8 cellular contexts compared by ENCODE assay signal in genomic region chr2:209423562-209424541, GRCh38. TPM values are rescaled to one million over a fixed set of nuclear protein-coding genes. Genes with fewer than 3 reads are reported as not detected.
DNase-seq lines count a peak whose midpoint lies in the region; ATAC-seq and TF ChIP-seq lines count a peak whose summit lies in the region.

TSS of gene MAP2 (plus strand) at chr2:209424047. CDS start at chr2:209653171, 229,124 bp downstream.

- H3K4me3 ChIP-seq in Jurkat, Clone E6-1 (ENCODE audit: low read length), result peak within 1 kb of the TSS; percentile 41
- H3K4me3 ChIP-seq in Panc1 (ENCODE audit: low read depth in 2 of 2, low read length in 2 of 2) (peak within 1 kb of the TSS; percentile 86 to 90), fibroblast of mammary gland (ENCODE audit: control insufficient read depth, low read depth, low read length) (peak within 1 kb of the TSS; percentile 79)

- CTCF ChIA-PET in Panc1 (lab: Charles Lee), result interaction anchor here (0.5 to 1.7 kb wide), 9 partner anchors 79 to 1730 kb away, joined by 3 to 7 read pairs (median 4); partner anchors contain the start of gene PTH2R

- H3K36me3 Mint-ChIP-seq in activated T-helper 2 cell treated with anti-CD3 and anti-CD28 coated beads, Interferon-gamma antibody, Interleukin-2, Interleukin-4, amounts not matched to agents 10 μg/mL and 5 μg/mL and 100 μg/mL, durations not matched to agents 14 hours and 24 hours and 36 hours (ENCODE audit: low read depth), result no peaks in the 10 kb centered on the region
- H3K36me3 Mint-ChIP-seq in natural killer cell, result no peaks in the 10 kb centered on the region
- no peaks in the 10 kb centered on the region for H3K36me3 Mint-ChIP-seq in stimulated activated naive CD8-positive, alpha-beta T cell treated with anti-CD3 and anti-CD28 coated beads, Interleukin-15, Interleukin-2, amounts not matched to agents 100 ng/mL and 50 ng/mL, for 24 hours (ENCODE audit: low read depth)

- no peaks in the 10 kb centered on the region for H3K9me3 Mint-ChIP-seq in activated T-helper 2 cell treated with anti-CD3 and anti-CD28 coated beads, Interferon-gamma antibody, Interleukin-2, Interleukin-4, amounts not matched to agents 10 μg/mL and 5 μg/mL and 100 μg/mL, durations not matched to agents 14 hours and 24 hours and 36 hours
- peaks cover 0 to 3% of the 10 kb centered on the region in 2 donors for H3K9me3 Mint-ChIP-seq in natural killer cell
- peaks cover 2% of the 10 kb centered on the region for H3K9me3 Mint-ChIP-seq in stimulated activated naive CD8-positive, alpha-beta T cell treated with anti-CD3 and anti-CD28 coated beads, Interleukin-15, Interleukin-2, amounts not matched to agents 100 ng/mL and 50 ng/mL, for 24 hours

- no peaks in the 10 kb centered on the region; the same call in 1 of the 2 replicates for H3K9me3 ChIP-seq in Panc1 (ENCODE audit: control insufficient read depth, insufficient read depth, low read depth, low read length)

- peak within 1 kb of the TSS; percentile 73 for H3K4me3 Mint-ChIP-seq in activated T-helper 2 cell treated with anti-CD3 and anti-CD28 coated beads, Interferon-gamma antibody, Interleukin-2, Interleukin-4, amounts not matched to agents 10 μg/mL and 5 μg/mL and 100 μg/mL, durations not matched to agents 14 hours and 24 hours and 36 hours (ENCODE audit: low read depth)
- H3K4me3 Mint-ChIP-seq in natural killer cell, result peak within 1 kb of the TSS; percentile 74
- H3K4me3 Mint-ChIP-seq in stimulated activated naive CD8-positive, alpha-beta T cell treated with anti-CD3 and anti-CD28 coated beads, Interleukin-15, Interleukin-2, amounts not matched to agents 100 ng/mL and 50 ng/mL, for 24 hours, result peak within 1 kb of the TSS; percentile 71

- POLR2A ChIA-PET in Panc1 (lab: Charles Lee), result no interaction called here

- no peak within 1 kb of the TSS for H3K27ac Mint-ChIP-seq in activated T-helper 2 cell treated with anti-CD3 and anti-CD28 coated beads, Interferon-gamma antibody, Interleukin-2, Interleukin-4, amounts not matched to agents 10 μg/mL and 5 μg/mL and 100 μg/mL, durations not matched to agents 14 hours and 24 hours and 36 hours
- peak within 1 kb of the TSS in 1 of 2 donors; percentile 33 for H3K27ac Mint-ChIP-seq in natural killer cell
- no peak within 1 kb of the TSS for H3K27ac Mint-ChIP-seq in stimulated activated naive CD8-positive, alpha-beta T cell treated with anti-CD3 and anti-CD28 coated beads, Interleukin-15, Interleukin-2, amounts not matched to agents 100 ng/mL and 50 ng/mL, for 24 hours

- ATAC-seq in GM21786 (IDR thresholded peaks at IDR 0.05; ENCODE audit: unreplicated experiment) (peak; percentile 98), Panc1 (peak; percentile 97), natural killer cell (peak; percentile 83 to 93 (median 90))

- peaks cover 12% of the 10 kb centered on the region for H3K4me1 Mint-ChIP-seq in activated T-helper 2 cell treated with anti-CD3 and anti-CD28 coated beads, Interferon-gamma antibody, Interleukin-2, Interleukin-4, amounts not matched to agents 10 μg/mL and 5 μg/mL and 100 μg/mL, durations not matched to agents 14 hours and 24 hours and 36 hours (ENCODE audit: low read depth)
- H3K4me1 Mint-ChIP-seq in natural killer cell, result peaks cover 5 to 14% of the 10 kb centered on the region in 2 donors
- peaks cover 11% of the 10 kb centered on the region for H3K4me1 Mint-ChIP-seq in stimulated activated naive CD8-positive, alpha-beta T cell treated with anti-CD3 and anti-CD28 coated beads, Interleukin-15, Interleukin-2, amounts not matched to agents 100 ng/mL and 50 ng/mL, for 24 hours (ENCODE audit: low read depth)

- in situ Hi-C loops in Panc1 (cut with HindIII; ENCODE audit: low pct_unique_long_range_greater_than_20kb, low sequenced_read_pairs), result no loop called here

- intact Hi-C loops in Panc1 (cut with micrococcal nuclease; ENCODE audit: unreplicated experiment), result loop anchor here (2.0 to 10.0 kb wide), 4 partner anchors 89 to 1027 kb away; no protein-coding TSS in a partner anchor
- intact Hi-C loops in activated T-helper 2 cell treated with anti-CD3 and anti-CD28 coated beads, Interferon-gamma antibody, Interleukin-2, Interleukin-4, amounts not matched to agents 10 μg/mL and 5 μg/mL and 100 μg/mL, durations not matched to agents 14 hours and 24 hours and 36 hours (cut with micrococcal nuclease), result loop anchor here (5.0 to 10.0 kb wide), 5 partner anchors 87 to 1019 kb away; partner anchors contain the start of genes PTH2R and RPE
- intact Hi-C loops in natural killer cell (cut with micrococcal nuclease), result no loop called here

- H3K27ac ChIP-seq in Panc1 (ENCODE audit: low read length), result peak within 1 kb of the TSS; percentile 81

- H3K27me3 ChIP-seq in Panc1 (ENCODE audit: control insufficient read depth, insufficient read depth, low read length), result no peaks in the 10 kb centered on the region

- TF ChIP-seq CTCF in Panc1 (IDR thresholded peaks at IDR 0.05) (peak; percentile 99), fibroblast of mammary gland (conservative IDR thresholded peaks at IDR 0.05; ENCODE audit: control insufficient read depth, insufficient read depth, low read depth, low read length) (peak; percentile 39), natural killer cell (IDR thresholded peaks at IDR 0.05) (peak; percentile 17)

- H3K27me3 Mint-ChIP-seq in activated T-helper 2 cell treated with anti-CD3 and anti-CD28 coated beads, Interferon-gamma antibody, Interleukin-2, Interleukin-4, amounts not matched to agents 10 μg/mL and 5 μg/mL and 100 μg/mL, durations not matched to agents 14 hours and 24 hours and 36 hours (ENCODE audit: low read depth), result peaks cover 36% of the 10 kb centered on the region
- peaks cover 11 to 15% of the 10 kb centered on the region in 2 donors for H3K27me3 Mint-ChIP-seq in natural killer cell (ENCODE audit: low read depth in 2 of 2)
- peaks cover 56% of the 10 kb centered on the region for H3K27me3 Mint-ChIP-seq in stimulated activated naive CD8-positive, alpha-beta T cell treated with anti-CD3 and anti-CD28 coated beads, Interleukin-15, Interleukin-2, amounts not matched to agents 100 ng/mL and 50 ng/mL, for 24 hours

- BruUV-seq in Panc1 (replicated peaks; lab: Mats Ljungman, UMichigan), result no TSS peak

- DNase-seq in DMS153 treated with DMSO at 0.1 percent for 48 hours (lab: John Stamatoyannopoulos, UW; ENCODE audit: unreplicated experiment), result peak; percentile 78
- DNase-seq in Jurkat, Clone E6-1 (ENCODE audit: low read depth, low spot score), result peak; percentile 31
- no peak for DNase-seq in Panc1 (ENCODE audit: low read depth, low spot score)
- peak; percentile 65 for DNase-seq in activated T-helper 2 cell treated with anti-CD3 and anti-CD28 coated beads, Interferon-gamma antibody, Interleukin-2, Interleukin-4, amounts not matched to agents 10 μg/mL and 5 μg/mL and 100 μg/mL, durations not matched to agents 14 hours and 24 hours and 36 hours (ENCODE audit: low spot score)
- DNase-seq in fibroblast of mammary gland (ENCODE audit: low read depth), result peak; percentile 69
- peak; percentile 28 for DNase-seq in natural killer cell

- peaks cover 10% of the 10 kb centered on the region for H3K4me1 ChIP-seq in Panc1 (ENCODE audit: control insufficient read depth, insufficient read depth, low read length)

- H3K36me3 ChIP-seq in Panc1 (ENCODE audit: control insufficient read depth, insufficient read depth, low read length), result no peaks in the 10 kb centered on the region

RNA-seq across cellular contexts. Expression of gene MAP2, which starts in this region (rescaled TPM):
- 2.9 TPM for polyA plus RNA-seq in Jurkat, Clone E6-1 (2012; ENCODE audit: insufficient read depth, insufficient read length)
- total RNA-seq in Panc1 (2021; ENCODE audit: unreplicated experiment) (44.9 TPM), natural killer cell (not detected)
- polyA plus RNA-seq in Panc1 (2012; ENCODE audit: insufficient read length), result 26.6 TPM
- total RNA-seq in activated T-helper 2 cell treated with anti-CD3 and anti-CD28 coated beads, Interferon-gamma antibody, Interleukin-2, Interleukin-4, amounts not matched to agents 10 μg/mL and 5 μg/mL and 100 μg/mL, durations not matched to agents 14 hours and 24 hours and 36 hours, result not detected in 2 replicates

Comparison
In these comparisons a context has a peak if more than half of its experiments do, and no peak if none do; other contexts are left out.
1. RNA of gene MAP2 (total RNA-seq): 44.9 TPM in Panc1 (single experiment); not detected in natural killer cell and not detected in activated T-helper 2 cell treated with anti-CD3 and anti-CD28 coated beads, Interferon-gamma antibody, Interleukin-2, Interleukin-4, amounts not matched to agents 10 μg/mL and 5 μg/mL and 100 μg/mL, durations not matched to agents 14 hours and 24 hours and 36 hours; every median in the first group is over 10 times any median in the second.
2. Peak in DNase-seq in activated T-helper 2 cell treated with anti-CD3 and anti-CD28 coated beads, Interferon-gamma antibody, Interleukin-2, Interleukin-4, amounts not matched to agents 10 μg/mL and 5 μg/mL and 100 μg/mL, durations not matched to agents 14 hours and 24 hours and 36 hours; RNA of the gene not detected or under 1 TPM.
3. Peak in DNase-seq and ATAC-seq in natural killer cell; RNA of the gene not detected or under 1 TPM.
4. CTCF ChIP-seq: peak in every context shown above with its lines; median percentile 99 in Panc1; 39 in fibroblast of mammary gland; 17 in natural killer cell.
5. Peak in every context shown above with its lines, with median percentiles within 50 percentile points of each other: ATAC-seq, H3K4me3 ChIP-seq and H3K4me3 Mint-ChIP-seq.